Comparison of ENCODE assay signal across 24 cellular contexts in the genomic region with DNA sequence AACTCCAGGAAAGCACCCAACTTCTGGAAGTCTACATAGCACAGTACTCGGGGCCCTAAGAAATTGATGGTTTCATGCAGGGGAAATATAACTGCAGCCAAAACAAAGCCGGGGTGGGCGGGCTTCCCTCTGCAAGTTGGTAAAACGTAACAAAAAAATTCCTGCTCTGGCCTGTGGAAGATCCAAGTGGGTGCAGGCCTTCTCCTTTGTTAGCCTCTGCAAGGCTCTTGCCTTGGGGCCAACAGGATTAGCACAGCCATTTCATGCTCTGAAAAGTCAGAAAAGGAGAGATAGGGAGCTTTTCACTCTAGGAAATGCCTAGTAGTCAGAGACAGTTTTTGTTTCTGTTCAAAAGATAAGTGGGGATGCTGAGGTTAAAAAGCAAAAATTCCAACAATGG.
"Had no signal": no experiment of that assay in that cellular context is flagged by ENCODE, and none has a peak within 500 bp of the region (broad histone marks: within the 10 kb centered on the region; RNA-seq: fewer than 3 reads in every experiment).

No MANE protein-coding gene starts in this region.

- H3K4me1 ChIP-seq: ascending aorta, foreskin keratinocyte, right lobe of liver had no signal

- DNase-seq: activated CD4-positive, alpha-beta memory T cell treated with anti-CD3 and anti-CD28 coated beads, Interleukin-2, amount 10 ng/mL, durations not matched to agents 7 days and 5 days; activated CD4-positive, alpha-beta T cell treated with anti-CD3 and anti-CD28 coated beads, Interleukin-2, amount 10 ng/mL, durations not matched to agents 24 days and 14 days; activated effector memory CD4-positive, alpha-beta T cell treated with anti-CD3 and anti-CD28 coated beads, Interleukin-2, amount 50 U/mL, for 16 hours; erythroblast; foreskin keratinocyte; immature natural killer cell; natural killer cell; ovary; right lobe of liver; stimulated activated CD4-positive, alpha-beta T cell treated with anti-CD3 and anti-CD28 coated beads, Interleukin-2, amount 100 ng/mL, for 24 hours; stimulated activated naive CD8-positive, alpha-beta T cell treated with anti-CD3 and anti-CD28 coated beads, Interleukin-15, amount 100 ng/mL, for 72 hours; SW 1271; T-helper 17 cell had no signal

- H3K4me3 Mint-ChIP-seq: activated CD4-positive, alpha-beta memory T cell treated with anti-CD3 and anti-CD28 coated beads, Interleukin-2, amount 10 ng/mL, durations not matched to agents 7 days and 5 days; activated CD4-positive, alpha-beta T cell treated with anti-CD3 and anti-CD28 coated beads, Interleukin-2, amount 10 ng/mL, durations not matched to agents 24 days and 14 days; central memory CD8-positive, alpha-beta T cell; immature natural killer cell; natural killer cell; stimulated activated effector memory CD8-positive, alpha-beta T cell treated with anti-CD3 and anti-CD28 coated beads, Interleukin-12 subunit alpha, Interleukin-12 subunit beta, amount 100 ng/mL, for 72 hours; stimulated activated naive CD8-positive, alpha-beta T cell treated with anti-CD3 and anti-CD28 coated beads, Interleukin-15, amount 100 ng/mL, for 72 hours; T-helper 17 cell had no signal

- H3K36me3 ChIP-seq: neutrophil, ovary, right lobe of liver had no signal

- ATAC-seq: activated CD4-positive, CD25-positive, alpha-beta regulatory T cell treated with anti-CD3 and anti-CD28 coated beads, Interleukin-2, amount 50 U/mL, for 24 hours; activated naive CD4-positive, alpha-beta T cell treated with anti-CD3 and anti-CD28 coated beads, Interleukin-2, amount 50 U/mL, for 72 hours; foreskin keratinocyte; left lobe of liver; natural killer cell; right lobe of liver; stimulated activated effector memory CD8-positive, alpha-beta T cell treated with anti-CD3 and anti-CD28 coated beads, Interleukin-12 subunit alpha, Interleukin-12 subunit beta, amount 100 ng/mL, for 72 hours; stimulated activated naive CD8-positive, alpha-beta T cell treated with anti-CD3 and anti-CD28 coated beads, Interleukin-15, amount 100 ng/mL, for 72 hours; T-helper 17 cell had no signal

- H3K36me3 Mint-ChIP-seq: activated naive CD4-positive, alpha-beta T cell treated with anti-CD3 and anti-CD28 coated beads, Interleukin-2, amount 50 U/mL, for 72 hours; natural killer cell had no signal

- H3K4me3 ChIP-seq: ascending aorta, coronary artery, lung, ovary, right lobe of liver, skin epidermis, tibial nerve had no signal

- H3K27me3 ChIP-seq: ascending aorta, foreskin keratinocyte, neutrophil, ovary, right lobe of liver, tibial nerve had no signal

- H3K27ac Mint-ChIP-seq: activated CD4-positive, alpha-beta memory T cell treated with anti-CD3 and anti-CD28 coated beads, Interleukin-2, amount 10 ng/mL, durations not matched to agents 7 days and 5 days; activated CD4-positive, alpha-beta T cell treated with anti-CD3 and anti-CD28 coated beads, Interleukin-2, amount 10 ng/mL, durations not matched to agents 24 days and 14 days; activated naive CD4-positive, alpha-beta T cell treated with anti-CD3 and anti-CD28 coated beads, Interleukin-2, amount 50 U/mL, for 72 hours; natural killer cell had no signal

- H3K4me1 Mint-ChIP-seq: activated CD4-positive, alpha-beta memory T cell treated with anti-CD3 and anti-CD28 coated beads, Interleukin-2, amount 10 ng/mL, durations not matched to agents 7 days and 5 days had no signal

- H3K27ac ChIP-seq: ascending aorta, coronary artery, foreskin keratinocyte, neutrophil, ovary, right lobe of liver, tibial nerve had no signal

- H3K27me3 Mint-ChIP-seq: activated CD4-positive, alpha-beta memory T cell treated with anti-CD3 and anti-CD28 coated beads, Interleukin-2, amount 10 ng/mL, durations not matched to agents 7 days and 5 days; activated CD4-positive, alpha-beta T cell treated with anti-CD3 and anti-CD28 coated beads, Interleukin-2, amount 10 ng/mL, durations not matched to agents 24 days and 14 days; central memory CD8-positive, alpha-beta T cell; stimulated activated naive CD8-positive, alpha-beta T cell treated with anti-CD3 and anti-CD28 coated beads, Interleukin-15, amount 100 ng/mL, for 72 hours; T-helper 17 cell had no signal

- H3K9me3 Mint-ChIP-seq: activated CD4-positive, alpha-beta memory T cell treated with anti-CD3 and anti-CD28 coated beads, Interleukin-2, amount 10 ng/mL, durations not matched to agents 7 days and 5 days; activated CD4-positive, alpha-beta T cell treated with anti-CD3 and anti-CD28 coated beads, Interleukin-2, amount 10 ng/mL, durations not matched to agents 24 days and 14 days; activated naive CD4-positive, alpha-beta T cell treated with anti-CD3 and anti-CD28 coated beads, Interleukin-2, amount 50 U/mL, for 72 hours; central memory CD8-positive, alpha-beta T cell; immature natural killer cell; natural killer cell; stimulated activated effector memory CD8-positive, alpha-beta T cell treated with anti-CD3 and anti-CD28 coated beads, Interleukin-12 subunit alpha, Interleukin-12 subunit beta, amount 100 ng/mL, for 72 hours; stimulated activated naive CD8-positive, alpha-beta T cell treated with anti-CD3 and anti-CD28 coated beads, Interleukin-15, amount 100 ng/mL, for 72 hours had no signal

- H3K9me3 ChIP-seq: ascending aorta, neutrophil, ovary, right lobe of liver, tibial nerve had no signal
